ENCODE assay signal across 8 cellular contexts in the genomic region with DNA sequence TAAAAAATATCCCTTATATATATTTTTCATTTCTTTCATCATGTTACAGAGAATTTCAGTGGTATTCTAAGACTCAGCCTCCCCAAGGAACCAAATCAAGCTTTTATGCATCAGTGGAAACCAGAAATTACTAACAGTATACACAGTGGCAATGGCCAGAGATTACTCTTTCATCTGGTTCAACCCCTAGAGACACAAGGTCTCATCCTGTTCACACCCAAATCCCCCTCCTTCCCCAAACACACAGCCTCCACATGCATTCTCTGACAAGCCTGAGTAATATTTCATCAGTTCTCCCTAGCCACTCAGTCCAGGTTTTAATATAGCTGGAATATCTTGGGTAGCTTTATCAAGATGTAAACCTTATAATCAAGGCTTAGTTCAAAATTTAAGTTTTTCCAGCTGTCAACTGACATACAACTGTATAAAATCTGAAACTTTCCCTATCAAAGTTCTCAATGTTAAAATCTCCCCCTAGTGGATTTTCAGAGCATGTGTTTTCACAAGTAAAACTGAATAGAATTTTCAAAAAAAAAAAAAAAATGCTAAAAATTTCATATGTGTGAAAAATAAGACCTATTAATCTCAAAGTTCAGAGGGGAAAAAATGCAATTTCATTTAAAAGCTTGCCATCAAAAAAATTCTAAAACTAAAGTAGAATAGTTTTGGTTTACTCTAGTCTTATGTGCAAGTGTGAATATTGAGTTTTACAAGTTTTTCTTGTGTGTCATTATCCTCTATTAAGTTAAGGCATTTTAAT. TPM values are rescaled to one million over a fixed set of nuclear protein-coding genes. Genes with fewer than 3 reads are reported as not detected.
DNase-seq lines count a peak whose midpoint lies in the region; ATAC-seq, FAIRE-seq and TF ChIP-seq lines count a peak whose summit lies in the region.

No MANE protein-coding gene starts in this region.

- no TSS peak for BruUV-seq in GM12878 (replicated peaks; lab: Mats Ljungman, UMichigan)

- DNase-seq in AG10803 (ENCODE audit: low read depth): peak; percentile 64
- DNase-seq in HCEC 1CT: peak; percentile 56
- DNase-seq in GM12878 (ENCODE audit: low read depth, low spot score): no peak
- no peak for DNase-seq in HPDE6-E6E7 (ENCODE audit: extremely low spot score)
- DNase-seq in activated CD4-positive, alpha-beta T cell treated with anti-CD3 and anti-CD28 coated beads for 1 hour: no peak
- no peak for DNase-seq in NK-92 (lab: John Stamatoyannopoulos, UW; ENCODE audit: unreplicated experiment)
- DNase-seq in D341Med (ENCODE audit: low spot score): no peak

- in situ Hi-C loops in GM12878 (cut with MboI): no loop called here

- RAD21 ChIA-PET in GM12878 (lab: Charles Lee; ENCODE audit: unreplicated experiment): interaction anchor here (0.7 kb wide), 1 partner anchor 211 kb away, joined by 3 read pairs; no protein-coding TSS in a partner anchor

- no peaks in the 10 kb centered on the region for H3K9me3 ChIP-seq in GM12878 (replicated peaks; ENCODE audit: control insufficient read depth, insufficient read depth, low read length)
- H3K9me3 ChIP-seq in liver (ENCODE audit: control insufficient read depth in 4 of 4, low read length in 3 of 4): no peaks in the 10 kb centered on the region

- H3K4me2 ChIP-seq in GM12878 (ENCODE audit: control insufficient read depth, insufficient read depth): no peak overlapping the region

- no peaks in the 10 kb centered on the region for H3K27me3 ChIP-seq in GM12878 (replicated peaks in 1 of 2; ENCODE audit: control insufficient read depth in 2 of 2, insufficient read depth in 2 of 2, low read length in 1 of 2)
- no peaks in the 10 kb centered on the region for H3K27me3 ChIP-seq in liver (ENCODE audit: control insufficient read depth in 4 of 4, insufficient read depth in 4 of 4, low read length in 3 of 4)

- POLR2A ChIA-PET in GM12878 (lab: Charles Lee): no interaction called here

- TF ChIP-seq CTCF in AG10803 (conservative IDR thresholded peaks at IDR 0.05; ENCODE audit: low read length) (peak; percentile 66), GM12878 (IDR thresholded peaks at IDR 0.05 in 2 of 3, conservative IDR thresholded peaks at IDR 0.05 in 1 of 3; ENCODE audit: control insufficient read depth in 2 of 3, extremely low read depth in 1 of 3, insufficient read depth in 1 of 3, low read depth in 3 of 3, low read length in 3 of 3) (peak in 2 of 3 experiments; percentile 3 to 26; a peak in 2 of 6 replicates), liver (IDR thresholded peaks at IDR 0.05; ENCODE audit: low read depth, low read length, missing input control) (peak; percentile 46)

- no peaks in the 10 kb centered on the region for H3K79me2 ChIP-seq in GM12878 (ENCODE audit: control insufficient read depth, insufficient read depth, low read length)

- no peak overlapping the region for H2AFZ ChIP-seq in GM12878 (ENCODE audit: control insufficient read depth, low read depth, low read length)

- TF ChIP-seq RAD21 in GM12878 (IDR thresholded peaks at IDR 0.05; ENCODE audit: insufficient read depth, low read depth, low read length): no peak
- TF ChIP-seq RAD21 in liver (IDR thresholded peaks at IDR 0.05): peak; percentile 55 to 67

- no peak for ATAC-seq in GM12878

- no peak overlapping the region for H3K4me3 ChIP-seq in AG10803 (ENCODE audit: low read length)
- no peak overlapping the region for H3K4me3 ChIP-seq in GM12878
- no peak overlapping the region for H3K4me3 ChIP-seq in liver (ENCODE audit: low read depth in 1 of 3, low read length in 3 of 3)

- H4K20me1 ChIP-seq in GM12878 (ENCODE audit: control insufficient read depth, insufficient read depth): no peaks in the 10 kb centered on the region

- FAIRE-seq in GM12878 (lab: Jason Lieb, UNC): no peak

- CTCF ChIA-PET in GM12878 (lab: Yijun Ruan, JAX): interaction anchor here (0.6 to 1.2 kb wide), 6 partner anchors 31 to 211 kb away, joined by 3 to 5 read pairs (median 4); no protein-coding TSS in a partner anchor

- H3K27ac ChIP-seq in GM12878 (ENCODE audit: control insufficient read depth, insufficient read depth) (no peak overlapping the region), liver (ENCODE audit: low read depth in 1 of 2, low read length in 2 of 2) (no peak overlapping the region)

- SMC1A ChIA-PET in GM12878 (lab: Charles Lee; ENCODE audit: uncharacterized antibody, unreplicated experiment): interaction anchor here (0.6 to 1.1 kb wide), 6 partner anchors 20 to 947 kb away, joined by 3 to 5 read pairs (median 4); no protein-coding TSS in a partner anchor

- intact Hi-C loops in GM12878 (cut with micrococcal nuclease; ENCODE audit: unreplicated experiment): loop anchor here (10.0 kb wide), 1 partner anchor 292 kb away; no protein-coding TSS in a partner anchor

- H3K4me1 ChIP-seq in GM12878 (ENCODE audit: control insufficient read depth, insufficient read depth, low read length) (no peaks in the 10 kb centered on the region), liver (ENCODE audit: control insufficient read depth in 4 of 4, insufficient read depth in 4 of 4, low read length in 3 of 4) (peaks cover 0 to 6% (median 1%) of the 10 kb centered on the region in 4 donors)

- no peaks in the 10 kb centered on the region for H3K36me3 ChIP-seq in GM12878 (ENCODE audit: control insufficient read depth in 2 of 2, insufficient read depth in 2 of 2, low read length in 1 of 2)
- no peaks in the 10 kb centered on the region for H3K36me3 ChIP-seq in liver (ENCODE audit: control insufficient read depth in 4 of 4, insufficient read depth in 3 of 4, low read depth in 1 of 4, low read length in 3 of 4)

- TF ChIP-seq POLR2A in GM12878 (IDR thresholded peaks at IDR 0.05; ENCODE audit: low read depth, low read length): no peak

- no peak for TF ChIP-seq EP300 in GM12878 (IDR thresholded peaks at IDR 0.05; ENCODE audit: borderline replicate concordance in 1 of 2, control insufficient read depth in 1 of 2, low read depth in 2 of 2, low read length in 2 of 2)

- H3K9ac ChIP-seq in GM12878 (ENCODE audit: control insufficient read depth, insufficient read depth, low read length) (no peak overlapping the region), liver (ENCODE audit: low read depth in 1 of 2, low read length in 2 of 2) (no peak overlapping the region)

TF ChIP-seq in GM12878, 131 proteins besides CTCF, POLR2A, EP300 and RAD21 (continues in another document):
- no peak for TF ChIP-seq SMARCA5 (IDR thresholded peaks at IDR 0.05)

TF ChIP-seq in liver, 16 proteins besides CTCF, POLR2A, EP300 and RAD21 (continues in another document):
- TF ChIP-seq NR2F2 (IDR thresholded peaks at IDR 0.05) (no peak), FOXA2 (IDR thresholded peaks at IDR 0.05) (no peak), HNF4G (IDR thresholded peaks at IDR 0.05) (no peak), JUND (IDR thresholded peaks at IDR 0.05) (no peak), EGR1 (IDR thresholded peaks at IDR 0.05; ENCODE audit: low read depth in 2 of 2) (no peak), GABPA (IDR thresholded peaks at IDR 0.05 in 1 of 2, conservative IDR thresholded peaks at IDR 0.05 in 1 of 2) (no peak), TAF1 (conservative IDR thresholded peaks at IDR 0.05) (no peak), HNF4A (conservative IDR thresholded peaks at IDR 0.05) (no peak), YY1 (IDR thresholded peaks at IDR 0.05) (no peak)
- TF ChIP-seq, protein P1, sequence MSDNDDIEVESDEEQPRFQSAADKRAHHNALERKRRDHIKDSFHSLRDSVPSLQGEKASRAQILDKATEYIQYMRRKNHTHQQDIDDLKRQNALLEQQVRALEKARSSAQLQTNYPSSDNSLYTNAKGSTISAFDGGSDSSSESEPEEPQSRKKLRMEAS (IDR thresholded peaks at IDR 0.05): no peak
- TF ChIP-seq, protein P2, sequence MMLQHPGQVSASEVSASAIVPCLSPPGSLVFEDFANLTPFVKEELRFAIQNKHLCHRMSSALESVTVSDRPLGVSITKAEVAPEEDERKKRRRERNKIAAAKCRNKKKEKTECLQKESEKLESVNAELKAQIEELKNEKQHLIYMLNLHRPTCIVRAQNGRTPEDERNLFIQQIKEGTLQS (IDR thresholded peaks at IDR 0.05): no peak

RNA-seq across cellular contexts. Expression of a gene that starts 10.5 kb away (rescaled TPM):
- total RNA-seq in GM12878 (2013; cell fraction: nucleolus; rRNA removed): not detected in 2 replicates
- total RNA-seq in GM12878 (2014; rRNA removed): not detected in 2 replicates
- total RNA-seq in GM12878 (2014; rRNA removed; fragmentation: Illumina TruSeq; extraction: Trizol): not detected in 2 replicates
- 0.05 TPM in 1 of 2 replicates, not detected in the other for total RNA-seq in GM12878 (2021)
- not detected for polyA plus RNA-seq in GM12878 (2011; ENCODE audit: low read depth)
- 0.01 and 0.06 TPM in 2 replicates for polyA plus RNA-seq in GM12878 (2011; rRNA removed)
- 0.02 and 0.03 TPM in 2 replicates for polyA plus RNA-seq in GM12878 (2011; cell fraction: cytosol; rRNA removed)
- 0.07 and 0.09 TPM in 2 replicates for polyA plus RNA-seq in GM12878 (2011; cell fraction: nucleus; rRNA removed)
- polyA plus RNA-seq in GM12878 (2012): not detected in 2 replicates
- polyA plus RNA-seq in GM12878 (2014; fragmentation: Illumina TruSeq; extraction: Trizol): not detected in 2 replicates
- not detected for polyA plus RNA-seq in GM12878 (2014; fragmentation: Nextera tagmentation; extraction: Ambion mirVana)
- polyA plus RNA-seq in GM12878 (2014; rRNA removed): 0.05 TPM in 1 of 2 replicates, not detected in the other
- not detected for polyA plus RNA-seq in GM12878 (2016; fragmentation: Nextera tagmentation; extraction: Ambion mirVana)
- 0.05 TPM in 1 of 2 replicates, not detected in the other for polyA minus RNA-seq in GM12878 (2011; rRNA and poly(A)+ RNA removed)
- polyA minus RNA-seq in GM12878 (2011; cell fraction: cytosol; rRNA and poly(A)+ RNA removed): 0.80 and 0.83 TPM in 2 replicates
- 0.12 and 0.19 TPM in 2 replicates for polyA minus RNA-seq in GM12878 (2011; cell fraction: nucleus; rRNA and poly(A)+ RNA removed)
- 1 to 10 TPM in 1 of 2 donors, under 1 TPM in 1; 0.23 to 3.2 TPM for total RNA-seq in liver
- 1 to 10 TPM; 2.1 to 3.6 TPM for polyA plus RNA-seq in liver

RNA-seq across cellular contexts. Expression of a gene that starts 58.7 kb away (rescaled TPM):
- not detected in 2 replicates for total RNA-seq in GM12878 (2013; cell fraction: nucleolus; rRNA removed)
- total RNA-seq in GM12878 (2014; rRNA removed) (not detected in 2 replicates), GM12878 (2014; rRNA removed; fragmentation: Illumina TruSeq; extraction: Trizol) (not detected in 2 replicates), GM12878 (2021) (0.11 TPM in 1 of 2 replicates, not detected in the other), liver (1 to 10 TPM; 6.4 to 7.3 TPM)
- not detected for polyA plus RNA-seq in GM12878 (2011; ENCODE audit: low read depth)
- polyA plus RNA-seq in GM12878 (2011; rRNA removed) (not detected in 2 replicates), GM12878 (2014; fragmentation: Illumina TruSeq; extraction: Trizol) (not detected in 2 replicates), GM12878 (2014; fragmentation: Nextera tagmentation; extraction: Ambion mirVana) (not detected), GM12878 (2014; rRNA removed) (not detected in 2 replicates), GM12878 (2016; fragmentation: Nextera tagmentation; extraction: Ambion mirVana) (not detected), liver (1 to 10 TPM; 7.0 to 7.2 TPM)
- not detected in 2 replicates for polyA plus RNA-seq in GM12878 (2011; cell fraction: cytosol; rRNA removed)
- polyA plus RNA-seq in GM12878 (2011; cell fraction: nucleus; rRNA removed): not detected in 2 replicates
- not detected in 2 replicates for polyA plus RNA-seq in GM12878 (2012)
- not detected in 2 replicates for polyA minus RNA-seq in GM12878 (2011; rRNA and poly(A)+ RNA removed)
- not detected in 2 replicates for polyA minus RNA-seq in GM12878 (2011; cell fraction: cytosol; rRNA and poly(A)+ RNA removed)
- polyA minus RNA-seq in GM12878 (2011; cell fraction: nucleus; rRNA and poly(A)+ RNA removed): not detected in 2 replicates

Comparison
In these comparisons a context has a peak if more than half of its experiments do, and no peak if none do; other contexts are left out.
1. DNase-seq: peak in AG10803 (single experiment) and HCEC 1CT (single experiment); none in GM12878 (single experiment), HPDE6-E6E7 (single experiment), activated CD4-positive, alpha-beta T cell treated with anti-CD3 and anti-CD28 coated beads for 1 hour (single experiment), NK-92 (single experiment) and D341Med (single experiment).
2. CTCF ChIP-seq: peak in every context shown above with its lines; median percentile 66 in AG10803; 46 in liver; 14 in GM12878.
3. RNA of a gene that starts 58.7 kb away (total RNA-seq): 6.4 to 7.3 TPM in liver; 0.11 TPM in GM12878; every median in the first group is over 4 times any median in the second.